Comparison of ENCODE assay signal across 8 cellular contexts in the genomic region with DNA sequence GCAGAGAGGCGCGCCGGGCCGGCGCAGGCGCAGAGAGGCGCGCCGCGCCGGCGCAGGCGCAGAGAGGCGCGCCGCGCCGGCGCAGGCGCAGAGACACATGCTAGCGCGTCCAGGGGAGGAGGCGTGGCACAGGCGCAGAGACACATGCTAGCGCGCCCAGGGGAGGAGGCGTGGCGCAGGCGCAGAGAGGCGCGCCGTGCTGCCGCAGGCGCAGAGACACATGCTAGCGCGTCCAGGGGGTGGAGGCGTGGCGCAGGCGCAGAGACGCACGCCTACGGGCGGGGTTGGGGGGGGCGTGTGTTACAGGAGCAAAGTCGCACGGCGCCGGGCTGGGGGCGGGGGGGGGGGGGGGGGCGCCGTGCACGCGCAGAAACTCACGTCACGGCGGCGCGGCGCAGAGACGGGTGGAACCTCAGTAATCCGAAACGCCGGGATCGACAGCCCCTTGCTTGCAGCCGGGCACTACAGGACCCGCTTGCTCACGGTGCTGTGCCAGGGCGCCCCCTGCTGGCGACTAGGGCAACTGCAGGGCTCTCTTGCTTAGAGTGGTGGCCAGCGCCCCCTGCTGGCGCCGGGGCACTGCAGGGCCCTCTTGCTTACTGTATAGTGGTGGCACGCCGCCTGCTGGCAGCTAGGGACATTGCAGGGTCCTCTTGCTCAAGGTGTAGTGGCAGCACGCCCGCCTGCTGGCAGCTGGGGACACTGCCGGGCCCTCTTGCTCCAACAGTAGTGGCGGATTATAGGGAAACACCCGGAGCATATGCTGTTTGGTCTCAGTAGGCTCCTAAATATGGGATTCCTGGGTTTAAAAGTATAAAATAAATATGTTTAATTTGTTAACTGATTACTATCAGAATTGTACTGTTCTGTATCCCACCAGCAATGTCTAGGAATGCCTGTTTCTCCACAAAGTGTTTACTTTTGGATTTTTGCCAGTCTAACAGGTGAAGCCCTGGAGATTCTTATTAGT.
DNase-seq lines count a peak whose midpoint lies in the region; ATAC-seq and TF ChIP-seq lines count a peak whose summit lies in the region.
"Not testable (repeated sequence)": the region's sequence is repeated elsewhere in the genome, so short reads cannot be mapped to it uniquely, and the experiment has no call there.

No MANE protein-coding gene starts in this region.

- H3K36me3 ChIP-seq in ovary: not testable (repeated sequence)

- not testable (repeated sequence) for H3K4me1 ChIP-seq in ovary (ENCODE audit: insufficient read depth)

- not testable (repeated sequence) for H3K27ac ChIP-seq in ovary

- H3K9me3 Mint-ChIP-seq in stimulated activated effector memory CD8-positive, alpha-beta T cell treated with anti-CD3 and anti-CD28 coated beads, Interleukin-12 subunit alpha, Interleukin-12 subunit beta, amount 100 ng/mL, for 72 hours: not testable (repeated sequence)

- H3K4me3 Mint-ChIP-seq in stimulated activated effector memory CD8-positive, alpha-beta T cell treated with anti-CD3 and anti-CD28 coated beads, Interleukin-12 subunit alpha, Interleukin-12 subunit beta, amount 100 ng/mL, for 72 hours: not testable (repeated sequence)

- TF ChIP-seq CTCF in ovary (IDR thresholded peaks at IDR 0.05): not testable (repeated sequence)

- H3K4me1 Mint-ChIP-seq in stimulated activated effector memory CD8-positive, alpha-beta T cell treated with anti-CD3 and anti-CD28 coated beads, Interleukin-12 subunit alpha, Interleukin-12 subunit beta, amount 100 ng/mL, for 72 hours: not testable (repeated sequence)

- intact Hi-C loops in ovary (cut with DNase I): not testable (repeated sequence)

- not testable (repeated sequence) for H3K9me3 ChIP-seq in ovary

- not testable (repeated sequence) for H3K36me3 Mint-ChIP-seq in stimulated activated effector memory CD8-positive, alpha-beta T cell treated with anti-CD3 and anti-CD28 coated beads, Interleukin-12 subunit alpha, Interleukin-12 subunit beta, amount 100 ng/mL, for 72 hours

- DNase-seq in CD1c-positive myeloid dendritic cell (ENCODE audit: extremely low spot score) (peak; percentile 64), HS-5 (ENCODE audit: low read depth) (peak; percentile 19), T-helper 2 cell (peak; percentile 28 to 81 (median 41)), iPS-NIHi11 (ENCODE audit: low spot score) (peak; percentile 52), ovary (peak; percentile 62 to 78 (median 76))
- DNase-seq in activated effector memory CD4-positive, alpha-beta T cell treated with Interleukin-2 at 50 U/mL for 16 hours: peak; percentile 18
- DNase-seq in effector CD4-positive, alpha-beta T cell: peak; percentile 30
- peak; percentile 21 to 64 for DNase-seq in stimulated activated effector memory CD8-positive, alpha-beta T cell treated with anti-CD3 and anti-CD28 coated beads, Interleukin-12 subunit alpha, Interleukin-12 subunit beta, amount 100 ng/mL, for 72 hours (ENCODE audit: low spot score in 2 of 2)

- 72 to 80% (median 74%) methylated on average over 33 to 62 of the region's 79 CpGs for WGBS in ovary, 3 donors

- not testable (repeated sequence) for ATAC-seq in stimulated activated effector memory CD8-positive, alpha-beta T cell treated with anti-CD3 and anti-CD28 coated beads, Interleukin-12 subunit alpha, Interleukin-12 subunit beta, amount 100 ng/mL, for 72 hours

- not testable (repeated sequence) for H3K27me3 ChIP-seq in ovary

- TF ChIP-seq EP300 in ovary (IDR thresholded peaks at IDR 0.05): not testable (repeated sequence)

- not testable (repeated sequence) for H3K27ac Mint-ChIP-seq in stimulated activated effector memory CD8-positive, alpha-beta T cell treated with anti-CD3 and anti-CD28 coated beads, Interleukin-12 subunit alpha, Interleukin-12 subunit beta, amount 100 ng/mL, for 72 hours

- H3K4me3 ChIP-seq in ovary: not testable (repeated sequence)

- not testable (repeated sequence) for TF ChIP-seq POLR2A in ovary (IDR thresholded peaks at IDR 0.05)

Comparison
In these comparisons a context has a peak if more than half of its experiments do, and no peak if none do; other contexts are left out.
1. DNase-seq: peak in every context shown above with its lines; median percentile 76 in ovary; 64 in CD1c-positive myeloid dendritic cell; 52 in iPS-NIHi11; 42 in stimulated activated effector memory CD8-positive, alpha-beta T cell treated with anti-CD3 and anti-CD28 coated beads, Interleukin-12 subunit alpha, Interleukin-12 subunit beta, amount 100 ng/mL, for 72 hours; 41 in T-helper 2 cell; 30 in effector CD4-positive, alpha-beta T cell; 19 in HS-5; 18 in activated effector memory CD4-positive, alpha-beta T cell treated with Interleukin-2 at 50 U/mL for 16 hours.